Comparison of ENCODE assay signal across 19 cellular contexts in genomic region chr4:16695896-16696295, GRCh38.
DNase-seq lines count a peak whose midpoint lies in the region; ATAC-seq, FAIRE-seq and TF ChIP-seq lines count a peak whose summit lies in the region.
"Had no signal": no experiment of that assay in that cellular context is flagged by ENCODE, and none has a peak within 500 bp of the region (broad histone marks: within the 10 kb centered on the region; RNA-seq: fewer than 3 reads in every experiment).

No MANE protein-coding gene starts in this region.

- H3K27me3 ChIP-seq in GM23338 (ENCODE audit: insufficient read depth) (no peaks in the 10 kb centered on the region), H1 (replicated peaks in 1 of 4; ENCODE audit: control insufficient read depth in 3 of 4, extremely low read depth in 1 of 4, insufficient read depth in 3 of 4, low read length in 3 of 4) (no peaks in the 10 kb centered on the region), mesendoderm (ENCODE audit: insufficient read depth, low read length, poor library complexity) (no peaks in the 10 kb centered on the region)
- H3K27me3 ChIP-seq: BLaER1 had no signal

- H3K56ac ChIP-seq in H1 (replicated peaks; ENCODE audit: insufficient read length, low read depth, low read length) (no peak overlapping the region), mesendoderm (ENCODE audit: low read length) (no peak overlapping the region)

- H3K79me1 ChIP-seq in H1 (ENCODE audit: low read depth, low read length) (no peaks in the 10 kb centered on the region), mesendoderm (ENCODE audit: low read length) (peaks cover 4% of the 10 kb centered on the region)

- peaks cover 11% of the 10 kb centered on the region; the same call in 2 of the 3 replicates for H3K36me3 Mint-ChIP-seq in GM23338 (ENCODE audit: low read depth)
- no peaks in the 10 kb centered on the region for H3K36me3 Mint-ChIP-seq in progenitor cell of endocrine pancreas (ENCODE audit: insufficient read depth)
- H3K36me3 Mint-ChIP-seq: CD14-positive monocyte; CD4-positive, alpha-beta memory T cell had no signal

- peaks cover 57% of the 10 kb centered on the region for H3K4me1 Mint-ChIP-seq in GM23338
- H3K4me1 Mint-ChIP-seq in progenitor cell of endocrine pancreas (ENCODE audit: low read depth) = peaks cover 4% of the 10 kb centered on the region
- H3K4me1 Mint-ChIP-seq: CD14-positive monocyte; CD4-positive, alpha-beta memory T cell had no signal

- no peaks in the 10 kb centered on the region for H3K23me2 ChIP-seq in H1 (ENCODE audit: low read depth, low read length)

- FAIRE-seq in H1 (lab: Jason Lieb, UNC) = peak; percentile 42
- FAIRE-seq: A549, GM12892, GM18507 had no signal

- 86% methylated on average over 1 of the region's 1 CpG; no CpG with 5 or more reads in 1 of the 2 experiments for WGBS in H1 (ENCODE audit: extremely low coverage in 1 of 2, insufficient coverage in 1 of 2, insufficient read length in 1 of 2, insufficient replicate concordance in 2 of 2, low coverage in 1 of 2, low lambda C conversion rate in 2 of 2, missing lambda C conversion rate in 1 of 2), 2 experiments
- WGBS in mesendoderm (ENCODE audit: extremely low coverage, insufficient coverage, low lambda C conversion rate) = no CpG with 5 or more reads among the region's 1 CpG

- no peaks in the 10 kb centered on the region for H3K9me3 ChIP-seq in H1 (ENCODE audit: insufficient read depth in 2 of 2, low read depth in 1 of 2, low read length in 1 of 2)
- H3K9me3 ChIP-seq: A549, BLaER1 had no signal

- no peak overlapping the region for H2BK120ac ChIP-seq in H1 (replicated peaks; ENCODE audit: low read depth, low read length)
- no peak overlapping the region for H2BK120ac ChIP-seq in mesendoderm (ENCODE audit: low read depth, low read length)

- H3K27me3 Mint-ChIP-seq in GM23338 (ENCODE audit: insufficient read depth, low read depth, poor library complexity) (peaks cover 13% of the 10 kb centered on the region), progenitor cell of endocrine pancreas (peaks cover 2% of the 10 kb centered on the region)
- H3K27me3 Mint-ChIP-seq: CD4-positive, alpha-beta memory T cell had no signal

- no peak for TF ChIP-seq CTCF in GM23338 (conservative IDR thresholded peaks at IDR 0.05; ENCODE audit: low read depth in 2 of 2)
- TF ChIP-seq CTCF in H1 (IDR thresholded peaks at IDR 0.05; ENCODE audit: control extremely low read depth in 1 of 3, insufficient read depth in 1 of 3, low read depth in 1 of 3, low read length in 3 of 3) = no peak
- no peak for TF ChIP-seq CTCF in progenitor cell of endocrine pancreas (IDR thresholded peaks at IDR 0.05; ENCODE audit: unreplicated experiment)

- H4K91ac ChIP-seq in H1 (replicated peaks; ENCODE audit: insufficient read length, low read length) = no peak overlapping the region

- TF ChIP-seq EP300 in H1 (IDR thresholded peaks at IDR 0.05; ENCODE audit: borderline replicate concordance in 1 of 2, low read depth in 2 of 2, low read length in 2 of 2) = no peak

- H3K27ac ChIP-seq in GM23338 (ENCODE audit: low read depth) = peak overlapping the region; percentile 76
- no peak overlapping the region for H3K27ac ChIP-seq in H1 (ENCODE audit: low read depth, low read length)
- no peak overlapping the region for H3K27ac ChIP-seq in mesendoderm (ENCODE audit: low read depth, low read length)
- H3K27ac ChIP-seq: 22Rv1, A549, BLaER1 had no signal

- H3K9me3 Mint-ChIP-seq in GM23338 (no peaks in the 10 kb centered on the region), progenitor cell of endocrine pancreas (ENCODE audit: low read depth) (no peaks in the 10 kb centered on the region)
- H3K9me3 Mint-ChIP-seq: CD14-positive monocyte had no signal

- H2AK5ac ChIP-seq in H1 (ENCODE audit: low read depth, low read length) (no peak overlapping the region), mesendoderm (ENCODE audit: low read length) (no peak overlapping the region)

- CTCF ChIA-PET in H1 (lab: Charles Lee; ENCODE audit: partially characterized antibody) = interaction anchor here (0.7 to 1.3 kb wide), 3 partner anchors 9 to 98 kb away, joined by 3 read pairs; no protein-coding TSS in a partner anchor

- H3K18ac ChIP-seq in H1 (ENCODE audit: extremely low read depth, low read length) = no peak overlapping the region
- no peak overlapping the region for H3K18ac ChIP-seq in mesendoderm (ENCODE audit: low read length)

- H3K36me3 ChIP-seq in GM23338 (ENCODE audit: insufficient read depth) = no peaks in the 10 kb centered on the region
- no peaks in the 10 kb centered on the region; a peak in 1 of 8 replicates for H3K36me3 ChIP-seq in H1 (ENCODE audit: control insufficient read depth in 2 of 4, insufficient read depth in 4 of 4, low read length in 3 of 4)
- H3K36me3 ChIP-seq in mesendoderm (ENCODE audit: control insufficient read depth, insufficient read depth, low read length) = no peaks in the 10 kb centered on the region
- H3K36me3 ChIP-seq: BLaER1 had no signal

- no peak for TF ChIP-seq RAD21 in H1 (IDR thresholded peaks at IDR 0.05 in 1 of 2, conservative IDR thresholded peaks at IDR 0.05 in 1 of 2; ENCODE audit: low read depth in 2 of 2, low read length in 2 of 2)

- no peak overlapping the region for H3K14ac ChIP-seq in H1 (ENCODE audit: insufficient read length)

- H4K20me1 ChIP-seq in GM23338 (replicated peaks; ENCODE audit: insufficient read depth) (no peaks in the 10 kb centered on the region), H1 (replicated peaks in 1 of 2; ENCODE audit: control insufficient read depth in 1 of 2, insufficient read depth in 2 of 2, low read length in 2 of 2) (no peaks in the 10 kb centered on the region)
- H4K20me1 ChIP-seq: BLaER1 had no signal

- H3K79me2 ChIP-seq in GM23338 (replicated peaks; ENCODE audit: insufficient read depth) (no peaks in the 10 kb centered on the region), H1 (ENCODE audit: control insufficient read depth in 1 of 2, insufficient read depth in 2 of 2, low read length in 2 of 2) (no peaks in the 10 kb centered on the region), mesendoderm (ENCODE audit: control insufficient read depth, insufficient read depth, low read length) (no peaks in the 10 kb centered on the region)

- POLR2A ChIA-PET in H1 (lab: Charles Lee; ENCODE audit: partially characterized antibody) = interaction anchor here (0.7 to 0.8 kb wide), 2 partner anchors 13 to 34 kb away, joined by 3 read pairs; no protein-coding TSS in a partner anchor

- H3K4me3 Mint-ChIP-seq in GM23338 (no peak overlapping the region), progenitor cell of endocrine pancreas (ENCODE audit: low read depth) (no peak overlapping the region)
- H3K4me3 Mint-ChIP-seq: CD14-positive monocyte; CD4-positive, alpha-beta memory T cell had no signal

- H4K5ac ChIP-seq in H1 (ENCODE audit: insufficient read length, low read depth, low read length) (no peak overlapping the region), mesendoderm (ENCODE audit: low read length) (no peak overlapping the region)

- no peaks in the 10 kb centered on the region for H3K9me2 ChIP-seq in GM23338 (ENCODE audit: insufficient read depth)

- H3K4me2 ChIP-seq in GM23338 (0 out of 2 replicates have a peak overlapping the region, but pooled peaks have one; percentile 2), H1 (ENCODE audit: insufficient read depth in 1 of 2, low read depth in 2 of 2, low read length in 2 of 2) (no peak overlapping the region), mesendoderm (ENCODE audit: low read length) (no peak overlapping the region)
- H3K4me2 ChIP-seq: A549, BLaER1 had no signal

- H3K23ac ChIP-seq in H1 (ENCODE audit: insufficient read length) (no peak overlapping the region), mesendoderm (ENCODE audit: low read length) (no peak overlapping the region)

- no peak overlapping the region for H2BK15ac ChIP-seq in H1 (ENCODE audit: low read length)
- H2BK15ac ChIP-seq in mesendoderm (replicated peaks; ENCODE audit: low read depth) = no peak overlapping the region

- H3K4me3 ChIP-seq in GM23338 (no peak overlapping the region), H1 (ENCODE audit: extremely low read depth in 1 of 4, insufficient read depth in 2 of 4, low read depth in 3 of 4, low read length in 4 of 4) (no peak overlapping the region), mesendoderm (ENCODE audit: low read length) (no peak overlapping the region)
- H3K4me3 ChIP-seq: A549, BLaER1 had no signal

- H2BK12ac ChIP-seq in H1 (ENCODE audit: low read depth, low read length) = no peak overlapping the region

- ATAC-seq in GM23338 (no peak; the same call in 2 of the 3 replicates), GM21381 (IDR thresholded peaks at IDR 0.05; ENCODE audit: unreplicated experiment) (no peak), GM21786 (IDR thresholded peaks at IDR 0.05; ENCODE audit: unreplicated experiment) (no peak)
- ATAC-seq: A549 had no signal

- H3K4me1 ChIP-seq in GM23338 (ENCODE audit: insufficient read depth) (peaks cover 37% of the 10 kb centered on the region), H1 (replicated peaks in 1 of 4; ENCODE audit: control insufficient read depth in 3 of 4, insufficient read depth in 4 of 4, low read length in 3 of 4) (peaks cover 8 to 25% (median 17%) of the 10 kb centered on the region in 4 experiments), mesendoderm (ENCODE audit: control insufficient read depth, low read depth, low read length) (peaks cover 15% of the 10 kb centered on the region)
- H3K4me1 ChIP-seq: A549, BLaER1 had no signal

- DNase-seq in GM23338 (ENCODE audit: low spot score) (no peak), RPMI7951 (ENCODE audit: low read depth) (peak; percentile 12), H1 (ENCODE audit: low read depth in 1 of 2, low spot score in 2 of 2) (no peak), mesendoderm (peak; percentile 22), LoVo (ENCODE audit: low spot score) (no peak), progenitor cell of endocrine pancreas (ENCODE audit: low spot score, unreplicated experiment) (no peak)
- DNase-seq: CD4-positive, alpha-beta memory T cell; DMS153; DMS79; GDM1; HCEC 1CT had no signal

- H2BK5ac ChIP-seq in H1 (ENCODE audit: low read depth, low read length) (no peak overlapping the region), mesendoderm (ENCODE audit: low read length) (no peak overlapping the region)

- H3K4ac ChIP-seq in H1 (replicated peaks; ENCODE audit: insufficient read length, low read depth, low read length) (no peak overlapping the region), mesendoderm (ENCODE audit: low read depth, low read length) (no peak overlapping the region)

- TF ChIP-seq POLR2A in H1 (IDR thresholded peaks at IDR 0.05; ENCODE audit: control extremely low read depth in 1 of 2, low read depth in 2 of 2, low read length in 2 of 2) = no peak

- H4K8ac ChIP-seq in H1 (ENCODE audit: extremely low read depth, insufficient read depth, low read length) (no peak overlapping the region), mesendoderm (ENCODE audit: low read depth, low read length) (no peak overlapping the region)

- H3K9ac ChIP-seq in H1 (replicated peaks in 1 of 4; ENCODE audit: extremely low read depth in 1 of 4, low read depth in 3 of 4, low read length in 3 of 4) = no peak overlapping the region
- H3K9ac ChIP-seq in mesendoderm (ENCODE audit: low read length) = no peak overlapping the region
- H3K9ac ChIP-seq: BLaER1 had no signal

- H2AFZ ChIP-seq in GM23338 (no peak overlapping the region), H1 (ENCODE audit: low read length) (no peak overlapping the region)

- no peak overlapping the region for H2BK20ac ChIP-seq in H1 (ENCODE audit: low read length)

- H3F3A ChIP-seq in GM23338 (replicated peaks; ENCODE audit: low read depth) = no peaks in the 10 kb centered on the region

- H3K27ac Mint-ChIP-seq in GM23338 (peak overlapping the region; percentile 32), progenitor cell of endocrine pancreas (no peak overlapping the region)
- H3K27ac Mint-ChIP-seq: CD14-positive monocyte; CD4-positive, alpha-beta memory T cell had no signal

Comparison
In these comparisons a context has a peak if more than half of its experiments do, and no peak if none do; other contexts are left out.
1. DNase-seq: peak in RPMI7951 (single experiment) and mesendoderm (single experiment); none in GM23338 (single experiment), H1 (0 of 2), LoVo (single experiment) and progenitor cell of endocrine pancreas (single experiment).